ENCODE assay signal across 8 cellular contexts in the genomic region with DNA sequence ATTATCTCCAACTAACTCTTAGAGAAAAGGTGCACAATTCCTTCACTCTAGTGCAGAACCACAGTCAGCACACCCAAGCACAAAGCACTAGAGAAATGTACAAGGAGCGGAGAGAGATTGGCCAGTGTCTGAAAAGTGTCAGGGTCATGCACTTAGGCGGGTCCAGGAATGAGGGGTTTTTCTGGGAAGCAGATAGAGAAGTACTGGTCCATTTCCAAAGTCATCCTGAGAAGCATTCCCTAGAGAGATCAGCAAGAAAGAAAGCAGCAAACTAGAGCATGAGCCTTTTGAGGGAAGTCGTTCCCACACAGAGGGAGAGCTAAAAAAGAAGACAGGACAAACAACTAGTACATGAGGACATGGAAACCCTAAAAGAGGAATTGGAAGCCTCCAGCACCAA.
A peak's percentile ranks its signal among the peaks of the same experiment; 100 is the strongest.
DNase-seq lines count a peak whose midpoint lies in the region; ATAC-seq and TF ChIP-seq lines count a peak whose summit lies in the region.

No MANE protein-coding gene starts in this region.

- H3K4me3 ChIP-seq in neural cell (ENCODE audit: low read length): peak overlapping the region; percentile 30

- peak overlapping the region; percentile 12 for H3K9ac ChIP-seq in neural cell (ENCODE audit: low read length)

- H3K36me3 ChIP-seq in neural cell (ENCODE audit: insufficient read depth, low read length): no peaks in the 10 kb centered on the region

- no peaks in the 10 kb centered on the region for H3F3A ChIP-seq in neural cell (ENCODE audit: insufficient read depth, low read length, poor library complexity, severe bottlenecking)

- TF ChIP-seq EP300 in neural cell (conservative IDR thresholded peaks at IDR 0.05; ENCODE audit: poor library complexity, severe bottlenecking): peak; percentile 3

- H2AFZ ChIP-seq in neural cell (ENCODE audit: low read depth, low read length): no peak overlapping the region

- peak overlapping the region; percentile 6 for H3K4me2 ChIP-seq in neural cell (ENCODE audit: low read length)

- no peak for TF ChIP-seq RAD21 in neural cell (conservative IDR thresholded peaks at IDR 0.05)

- DNase-seq in HuH-7 (ENCODE audit: low spot score): no peak
- no peak for DNase-seq in stimulated activated CD4-positive, alpha-beta T cell treated with anti-CD3 and anti-CD28 coated beads, Interleukin-1b, Interleukin-23, amount 100 ng/mL, for 48 hours

- no peaks in the 10 kb centered on the region for H3K9me2 ChIP-seq in neural cell (ENCODE audit: insufficient read depth, low read length)

- no peaks in the 10 kb centered on the region for H3K9me3 ChIP-seq in neural cell (ENCODE audit: low read length)

- H3K79me2 ChIP-seq in neural cell (replicated peaks; ENCODE audit: insufficient read depth, low read length): no peaks in the 10 kb centered on the region

- no peaks in the 10 kb centered on the region for H4K20me1 ChIP-seq in neural cell (ENCODE audit: insufficient read depth)

- H3K27ac ChIP-seq in angular gyrus (ENCODE audit: low read depth, low read length) (peak overlapping the region; percentile 29), neural cell (ENCODE audit: low read length) (peak overlapping the region; percentile 49)

- no peaks in the 10 kb centered on the region for H3K27me3 ChIP-seq in neural cell (ENCODE audit: insufficient read depth, low read depth, low read length)

- TF ChIP-seq CTCF in neural cell (IDR thresholded peaks at IDR 0.05; ENCODE audit: poor library complexity, severe bottlenecking): no peak

- ATAC-seq in GM18517 (IDR thresholded peaks at IDR 0.05; ENCODE audit: unreplicated experiment): peak; percentile 14
- peak; percentile 8 for ATAC-seq in HG02798 (IDR thresholded peaks at IDR 0.05; ENCODE audit: poor library complexity, unreplicated experiment)
- no peak for ATAC-seq in GM19395 (IDR thresholded peaks at IDR 0.05; ENCODE audit: unreplicated experiment)
- ATAC-seq in HG03460 (IDR thresholded peaks at IDR 0.05; ENCODE audit: unreplicated experiment): no peak

TF ChIP-seq in neural cell, 6 proteins besides CTCF, POLR2A, EP300 and RAD21:
- TF ChIP-seq TAF1 (IDR thresholded peaks at IDR 0.05; ENCODE audit: low read depth): no peak
- no peak for TF ChIP-seq SMC3 (conservative IDR thresholded peaks at IDR 0.05; ENCODE audit: poor library complexity)
- no peak for TF ChIP-seq POLR2AphosphoS5 (IDR thresholded peaks at IDR 0.05)
- TF ChIP-seq, protein P1, sequence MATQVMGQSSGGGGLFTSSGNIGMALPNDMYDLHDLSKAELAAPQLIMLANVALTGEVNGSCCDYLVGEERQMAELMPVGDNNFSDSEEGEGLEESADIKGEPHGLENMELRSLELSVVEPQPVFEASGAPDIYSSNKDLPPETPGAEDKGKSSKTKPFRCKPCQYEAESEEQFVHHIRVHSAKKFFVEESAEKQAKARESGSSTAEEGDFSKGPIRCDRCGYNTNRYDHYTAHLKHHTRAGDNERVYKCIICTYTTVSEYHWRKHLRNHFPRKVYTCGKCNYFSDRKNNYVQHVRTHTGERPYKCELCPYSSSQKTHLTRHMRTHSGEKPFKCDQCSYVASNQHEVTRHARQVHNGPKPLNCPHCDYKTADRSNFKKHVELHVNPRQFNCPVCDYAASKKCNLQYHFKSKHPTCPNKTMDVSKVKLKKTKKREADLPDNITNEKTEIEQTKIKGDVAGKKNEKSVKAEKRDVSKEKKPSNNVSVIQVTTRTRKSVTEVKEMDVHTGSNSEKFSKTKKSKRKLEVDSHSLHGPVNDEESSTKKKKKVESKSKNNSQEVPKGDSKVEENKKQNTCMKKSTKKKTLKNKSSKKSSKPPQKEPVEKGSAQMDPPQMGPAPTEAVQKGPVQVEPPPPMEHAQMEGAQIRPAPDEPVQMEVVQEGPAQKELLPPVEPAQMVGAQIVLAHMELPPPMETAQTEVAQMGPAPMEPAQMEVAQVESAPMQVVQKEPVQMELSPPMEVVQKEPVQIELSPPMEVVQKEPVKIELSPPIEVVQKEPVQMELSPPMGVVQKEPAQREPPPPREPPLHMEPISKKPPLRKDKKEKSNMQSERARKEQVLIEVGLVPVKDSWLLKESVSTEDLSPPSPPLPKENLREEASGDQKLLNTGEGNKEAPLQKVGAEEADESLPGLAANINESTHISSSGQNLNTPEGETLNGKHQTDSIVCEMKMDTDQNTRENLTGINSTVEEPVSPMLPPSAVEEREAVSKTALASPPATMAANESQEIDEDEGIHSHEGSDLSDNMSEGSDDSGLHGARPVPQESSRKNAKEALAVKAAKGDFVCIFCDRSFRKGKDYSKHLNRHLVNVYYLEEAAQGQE (IDR thresholded peaks at IDR 0.05; ENCODE audit: borderline replicate concordance): no peak
- TF ChIP-seq EZH2 (IDR thresholded peaks at IDR 0.05; ENCODE audit: borderline replicate concordance, insufficient read depth, low read length, poor library complexity, severe bottlenecking): no peak
- no peak for TF ChIP-seq MXI1 (conservative IDR thresholded peaks at IDR 0.05; ENCODE audit: poor library complexity, severe bottlenecking)

Comparison
In these comparisons a context has a peak if more than half of its experiments do, and no peak if none do; other contexts are left out.
1. ATAC-seq: peak in GM18517 (single experiment) and HG02798 (single experiment); none in GM19395 (single experiment) and HG03460 (single experiment).